In the genomic region with DNA sequence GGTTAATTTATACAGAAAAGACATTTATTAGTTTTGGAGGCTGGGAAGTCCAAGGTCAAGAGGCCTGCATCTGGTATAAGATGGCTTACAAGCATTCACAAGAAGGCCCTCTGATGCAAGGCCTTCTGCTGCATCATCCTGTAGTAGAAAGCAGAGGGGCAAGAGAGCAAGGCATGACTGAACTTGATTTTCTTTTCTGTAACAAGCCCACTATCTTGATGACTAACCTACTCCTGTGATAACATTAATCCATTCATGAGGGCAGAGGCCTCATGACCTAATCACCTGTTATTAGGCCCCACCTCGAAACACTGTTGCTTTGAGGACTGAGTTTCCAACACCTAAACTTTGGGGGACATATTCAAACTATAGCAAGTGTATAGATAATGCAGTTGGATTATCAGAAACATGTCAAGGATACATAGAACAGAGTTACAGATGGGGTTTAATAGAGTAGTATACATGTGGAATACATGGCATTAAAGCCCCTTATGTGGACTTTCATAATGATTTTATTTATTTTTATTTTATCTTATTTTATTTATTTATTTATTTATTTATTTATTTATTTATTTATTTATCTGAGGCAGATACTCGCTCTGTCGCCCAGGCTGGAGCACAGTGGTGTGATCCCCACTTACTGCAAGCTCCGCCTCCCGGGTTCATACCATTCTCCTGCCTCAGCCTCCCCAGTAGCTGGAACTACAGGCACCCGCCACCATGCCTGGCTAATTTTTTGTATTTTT, we compare ENCODE assay signal across 1 cellular context.
TF ChIP-seq lines count a peak whose summit lies in the region.

No MANE protein-coding gene starts in this region.

TF ChIP-seq in HEK293, 187 proteins besides CTCF, POLR2A, EP300 and RAD21 (continued from another document):
- TF ChIP-seq ZNF560 (tag by site-specific recombination; IDR thresholded peaks at IDR 0.05; ENCODE audit: borderline replicate concordance) (peak; percentile 54; the same call in 1 of the 2 replicates), ZNF677 (tag by site-specific recombination; IDR thresholded peaks at IDR 0.05) (no peak), ZFP37 (tag by site-specific recombination; IDR thresholded peaks at IDR 0.05) (peak; percentile 39; the same call in 1 of the 2 replicates), ZNF529 (tag by site-specific recombination; IDR thresholded peaks at IDR 0.05; ENCODE audit: insufficient replicate concordance) (peak; percentile 24), ZXDB (tag by site-specific recombination; IDR thresholded peaks at IDR 0.05) (peak; percentile 86), ZBTB21 (tag by site-specific recombination; IDR thresholded peaks at IDR 0.05) (peak; percentile 67; the same call in 1 of the 2 replicates), SP3 (tag by site-specific recombination; IDR thresholded peaks at IDR 0.05) (no peak), ZFP41 (tag by site-specific recombination; IDR thresholded peaks at IDR 0.05; ENCODE audit: borderline replicate concordance) (no peak), ZNF510 (tag by site-specific recombination; IDR thresholded peaks at IDR 0.05; ENCODE audit: insufficient replicate concordance) (peak; percentile 66), ZNF580 (tag by site-specific recombination; IDR thresholded peaks at IDR 0.05) (0 out of 2 replicates have a peak, but pooled peaks have one; percentile 64), ATF2 (tag by site-specific recombination; IDR thresholded peaks at IDR 0.05; ENCODE audit: low read depth) (no peak), SCRT2 (tag by site-specific recombination; IDR thresholded peaks at IDR 0.05) (peak; percentile 91), ZNF404 (tag by site-specific recombination; IDR thresholded peaks at IDR 0.05) (peak; percentile 87; the same call in 1 of the 2 replicates), PRDM1 (tag by site-specific recombination; IDR thresholded peaks at IDR 0.05) (no peak), ZNF555 (tag by site-specific recombination; conservative IDR thresholded peaks at IDR 0.05) (peak; percentile 96), ZNF629 (tag by site-specific recombination; IDR thresholded peaks at IDR 0.05) (peak; percentile 54; the same call in 1 of the 2 replicates), ZNF211 (tag by site-specific recombination; IDR thresholded peaks at IDR 0.05; ENCODE audit: low read depth) (no peak), ZNF26 (tag by site-specific recombination; IDR thresholded peaks at IDR 0.05) (no peak), ZBTB8A (tag by site-specific recombination; IDR thresholded peaks at IDR 0.05) (peak; percentile 77), ZNF354C (tag by site-specific recombination; IDR thresholded peaks at IDR 0.05; ENCODE audit: borderline replicate concordance, low read depth) (no peak), ZNF624 (tag by site-specific recombination; IDR thresholded peaks at IDR 0.05) (no peak), ZNF658 (tag by site-specific recombination; IDR thresholded peaks at IDR 0.05) (no peak), ZIC2 (tag by site-specific recombination; IDR thresholded peaks at IDR 0.05) (no peak), ZNF394 (tag by site-specific recombination; IDR thresholded peaks at IDR 0.05; ENCODE audit: borderline replicate concordance) (peak; percentile 97), AEBP2 (tag by site-specific recombination; IDR thresholded peaks at IDR 0.05; ENCODE audit: borderline replicate concordance) (peak; percentile 61; the same call in 1 of the 2 replicates), ZNF416 (tag by site-specific recombination; IDR thresholded peaks at IDR 0.05) (no peak), ZNF791 (tag by site-specific recombination; IDR thresholded peaks at IDR 0.05) (peak; percentile 64; the same call in 1 of the 2 replicates), ZBTB11 (tag by site-specific recombination; conservative IDR thresholded peaks at IDR 0.05; ENCODE audit: low read depth) (peak; percentile 89), ELK4 (IDR thresholded peaks at IDR 0.05; ENCODE audit: borderline replicate concordance, low read depth, low read length) (no peak), ZNF596 (tag by site-specific recombination; IDR thresholded peaks at IDR 0.05) (no peak), ZNF664 (tag by site-specific recombination; IDR thresholded peaks at IDR 0.05) (peak; percentile 64; the same call in 1 of the 2 replicates), ZNF623 (tag by site-specific recombination; IDR thresholded peaks at IDR 0.05) (peak; percentile 85), SP2 (tag by site-specific recombination; IDR thresholded peaks at IDR 0.05) (no peak), ZNF266 (tag by site-specific recombination; IDR thresholded peaks at IDR 0.05; ENCODE audit: low read depth) (peak; percentile 94), ZNF433 (tag by site-specific recombination; IDR thresholded peaks at IDR 0.05; ENCODE audit: low read depth) (peak; percentile 80)
- TF ChIP-seq, protein P1, sequence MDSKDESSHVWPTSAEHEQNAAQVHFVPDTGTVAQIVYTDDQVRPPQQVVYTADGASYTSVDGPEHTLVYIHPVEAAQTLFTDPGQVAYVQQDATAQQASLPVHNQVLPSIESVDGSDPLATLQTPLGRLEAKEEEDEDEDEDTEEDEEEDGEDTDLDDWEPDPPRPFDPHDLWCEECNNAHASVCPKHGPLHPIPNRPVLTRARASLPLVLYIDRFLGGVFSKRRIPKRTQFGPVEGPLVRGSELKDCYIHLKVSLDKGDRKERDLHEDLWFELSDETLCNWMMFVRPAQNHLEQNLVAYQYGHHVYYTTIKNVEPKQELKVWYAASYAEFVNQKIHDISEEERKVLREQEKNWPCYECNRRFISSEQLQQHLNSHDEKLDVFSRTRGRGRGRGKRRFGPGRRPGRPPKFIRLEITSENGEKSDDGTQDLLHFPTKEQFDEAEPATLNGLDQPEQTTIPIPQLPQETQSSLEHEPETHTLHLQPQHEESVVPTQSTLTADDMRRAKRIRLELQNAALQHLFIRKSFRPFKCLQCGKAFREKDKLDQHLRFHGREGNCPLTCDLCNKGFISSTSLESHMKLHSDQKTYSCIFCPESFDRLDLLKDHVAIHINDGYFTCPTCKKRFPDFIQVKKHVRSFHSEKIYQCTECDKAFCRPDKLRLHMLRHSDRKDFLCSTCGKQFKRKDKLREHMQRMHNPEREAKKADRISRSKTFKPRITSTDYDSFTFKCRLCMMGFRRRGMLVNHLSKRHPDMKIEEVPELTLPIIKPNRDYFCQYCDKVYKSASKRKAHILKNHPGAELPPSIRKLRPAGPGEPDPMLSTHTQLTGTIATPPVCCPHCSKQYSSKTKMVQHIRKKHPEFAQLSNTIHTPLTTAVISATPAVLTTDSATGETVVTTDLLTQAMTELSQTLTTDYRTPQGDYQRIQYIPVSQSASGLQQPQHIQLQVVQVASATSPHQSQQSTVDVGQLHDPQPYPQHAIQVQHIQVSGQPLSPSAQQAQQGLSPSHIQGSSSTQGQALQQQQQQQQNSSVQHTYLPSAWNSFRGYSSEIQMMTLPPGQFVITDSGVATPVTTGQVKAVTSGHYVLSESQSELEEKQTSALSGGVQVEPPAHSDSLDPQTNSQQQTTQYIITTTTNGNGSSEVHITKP (tag by site-specific recombination; IDR thresholded peaks at IDR 0.05): no peak
- TF ChIP-seq, protein P2, sequence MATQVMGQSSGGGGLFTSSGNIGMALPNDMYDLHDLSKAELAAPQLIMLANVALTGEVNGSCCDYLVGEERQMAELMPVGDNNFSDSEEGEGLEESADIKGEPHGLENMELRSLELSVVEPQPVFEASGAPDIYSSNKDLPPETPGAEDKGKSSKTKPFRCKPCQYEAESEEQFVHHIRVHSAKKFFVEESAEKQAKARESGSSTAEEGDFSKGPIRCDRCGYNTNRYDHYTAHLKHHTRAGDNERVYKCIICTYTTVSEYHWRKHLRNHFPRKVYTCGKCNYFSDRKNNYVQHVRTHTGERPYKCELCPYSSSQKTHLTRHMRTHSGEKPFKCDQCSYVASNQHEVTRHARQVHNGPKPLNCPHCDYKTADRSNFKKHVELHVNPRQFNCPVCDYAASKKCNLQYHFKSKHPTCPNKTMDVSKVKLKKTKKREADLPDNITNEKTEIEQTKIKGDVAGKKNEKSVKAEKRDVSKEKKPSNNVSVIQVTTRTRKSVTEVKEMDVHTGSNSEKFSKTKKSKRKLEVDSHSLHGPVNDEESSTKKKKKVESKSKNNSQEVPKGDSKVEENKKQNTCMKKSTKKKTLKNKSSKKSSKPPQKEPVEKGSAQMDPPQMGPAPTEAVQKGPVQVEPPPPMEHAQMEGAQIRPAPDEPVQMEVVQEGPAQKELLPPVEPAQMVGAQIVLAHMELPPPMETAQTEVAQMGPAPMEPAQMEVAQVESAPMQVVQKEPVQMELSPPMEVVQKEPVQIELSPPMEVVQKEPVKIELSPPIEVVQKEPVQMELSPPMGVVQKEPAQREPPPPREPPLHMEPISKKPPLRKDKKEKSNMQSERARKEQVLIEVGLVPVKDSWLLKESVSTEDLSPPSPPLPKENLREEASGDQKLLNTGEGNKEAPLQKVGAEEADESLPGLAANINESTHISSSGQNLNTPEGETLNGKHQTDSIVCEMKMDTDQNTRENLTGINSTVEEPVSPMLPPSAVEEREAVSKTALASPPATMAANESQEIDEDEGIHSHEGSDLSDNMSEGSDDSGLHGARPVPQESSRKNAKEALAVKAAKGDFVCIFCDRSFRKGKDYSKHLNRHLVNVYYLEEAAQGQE (tag by site-specific recombination; IDR thresholded peaks at IDR 0.05): peak; percentile 79
- TF ChIP-seq, protein P3, sequence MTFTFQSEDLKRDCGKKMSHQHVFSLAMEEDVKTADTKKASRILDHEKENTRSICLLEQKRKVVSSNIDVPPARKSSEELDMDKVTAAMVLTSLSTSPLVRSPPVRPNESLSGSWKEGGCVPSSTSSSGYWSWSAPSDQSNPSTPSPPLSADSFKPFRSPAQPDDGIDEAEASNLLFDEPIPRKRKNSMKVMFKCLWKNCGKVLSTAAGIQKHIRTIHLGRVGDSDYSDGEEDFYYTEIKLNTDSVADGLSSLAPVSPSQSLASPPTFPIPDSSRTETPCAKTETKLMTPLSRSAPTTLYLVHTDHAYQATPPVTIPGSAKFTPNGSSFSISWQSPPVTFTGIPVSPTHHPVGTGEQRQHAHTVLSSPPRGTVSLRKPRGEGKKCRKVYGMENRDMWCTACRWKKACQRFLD (tag by site-specific recombination; IDR thresholded peaks at IDR 0.05): no peak
